In genomic region chr2:143397886-143398614, GRCh38 we compare ENCODE assay signal across 9 cellular contexts.
A peak's percentile ranks its signal among the peaks of the same experiment; 100 is the strongest.
DNase-seq lines count a peak whose midpoint lies in the region; ATAC-seq and TF ChIP-seq lines count a peak whose summit lies in the region.
"Had no signal": no experiment of that assay in that cellular context is flagged by ENCODE, and none has a peak within 500 bp of the region (broad histone marks: within the 10 kb centered on the region; RNA-seq: fewer than 3 reads in every experiment).

No MANE protein-coding gene starts in this region.

- H3K4ac ChIP-seq in IMR-90 (ENCODE audit: low read depth, low read length): no peak overlapping the region

- no TSS peak for BruUV-seq in IMR-90 (replicated peaks; lab: Mats Ljungman, UMichigan)

- peak overlapping the region; percentile 59 for H2BK5ac ChIP-seq in IMR-90 (ENCODE audit: low read depth, low read length, poor library complexity, severe bottlenecking)

- intact Hi-C loops in IMR-90 (cut with micrococcal nuclease): no loop called here

- H3K18ac ChIP-seq in IMR-90 (ENCODE audit: low read depth, low read length): peak overlapping the region; percentile 79; the same call in 1 of the 2 replicates

- peak overlapping the region; percentile 30; the same call in 1 of the 2 replicates for H2BK20ac ChIP-seq in IMR-90 (ENCODE audit: low read depth, low read length)

- dilution Hi-C loops in IMR-90 (cut with HindIII; ENCODE audit: low sequenced_read_pairs, unreplicated experiment): no loop called here

- H3K56ac ChIP-seq in IMR-90 (ENCODE audit: extremely low read depth, insufficient read depth, low read length): peak overlapping the region; percentile 1; the same call in 1 of the 2 replicates

- H3K4me1 ChIP-seq in IMR-90 (ENCODE audit: control insufficient read depth, insufficient read depth, low read length): peaks cover 7% of the 10 kb centered on the region
- no peaks in the 10 kb centered on the region for H3K4me1 ChIP-seq in hepatocyte (ENCODE audit: insufficient read depth)
- H3K4me1 ChIP-seq in effector memory CD4-positive, alpha-beta T cell (ENCODE audit: control insufficient read depth, insufficient read depth, low read length, poor library complexity, severe bottlenecking): peaks cover 7% of the 10 kb centered on the region

- ATAC-seq in GM21515 (IDR thresholded peaks at IDR 0.05; ENCODE audit: unreplicated experiment) (peak; percentile 74), IMR-90 (ENCODE audit: low read depth) (peak; percentile 93)

- no peak overlapping the region for H2AK5ac ChIP-seq in IMR-90 (ENCODE audit: low read depth, low read length)

- peak; percentile 33 for DNase-seq in GM03348 (ENCODE audit: low spot score)
- peak; percentile 73 for DNase-seq in IMR-90
- DNase-seq in hepatocyte (ENCODE audit: low spot score): no peak
- no peak for DNase-seq in effector memory CD4-positive, alpha-beta T cell
- no peak for DNase-seq in epidermal melanocyte (ENCODE audit: insufficient read length, low spot score)
- DNase-seq in SIG-M5 (lab: John Stamatoyannopoulos, UW): no peak
- DNase-seq in NCI-H146 (lab: John Stamatoyannopoulos, UW): no peak
- DNase-seq: nephron progenitor cell had no signal

- no peaks in the 10 kb centered on the region for H3K79me2 ChIP-seq in hepatocyte

- peak overlapping the region; percentile 33; the same call in 1 of the 2 replicates for H4K5ac ChIP-seq in IMR-90 (ENCODE audit: low read depth, low read length)

- no peak overlapping the region for H2AK9ac ChIP-seq in IMR-90 (replicated peaks; ENCODE audit: low read depth, low read length, poor library complexity)

- peak overlapping the region; percentile 69 for H2AFZ ChIP-seq in IMR-90 (replicated peaks; ENCODE audit: low read length, poor library complexity)
- no peak overlapping the region for H2AFZ ChIP-seq in hepatocyte

- POLR2A ChIA-PET in IMR-90 (lab: Charles Lee; ENCODE audit: unreplicated experiment): no interaction called here

- no peak for TF ChIP-seq RAD21 in IMR-90 (IDR thresholded peaks at IDR 0.05; ENCODE audit: low read length)

- peak overlapping the region; percentile 48; the same call in 1 of the 2 replicates for H4K91ac ChIP-seq in IMR-90 (ENCODE audit: insufficient read depth, low read depth, low read length)

- no peak for TF ChIP-seq CTCF in IMR-90 (conservative IDR thresholded peaks at IDR 0.05; ENCODE audit: low read depth, low read length)
- TF ChIP-seq CTCF in hepatocyte (IDR thresholded peaks at IDR 0.05; ENCODE audit: poor library complexity): no peak

- peak overlapping the region; percentile 8; the same call in 1 of the 2 replicates for H3K4me3 ChIP-seq in IMR-90 (ENCODE audit: insufficient read depth, low read depth, low read length)
- H3K4me3 ChIP-seq in hepatocyte: no peak overlapping the region
- no peak overlapping the region for H3K4me3 ChIP-seq in effector memory CD4-positive, alpha-beta T cell (ENCODE audit: insufficient read depth, low read depth, low read length, poor library complexity, severe bottlenecking)

- H3K9me1 ChIP-seq in IMR-90 (ENCODE audit: insufficient read depth, low read length): no peaks in the 10 kb centered on the region

- H3K9ac ChIP-seq in IMR-90 (ENCODE audit: low read depth, low read length): no peak overlapping the region; the same call in 1 of the 2 replicates

- H3K14ac ChIP-seq in IMR-90 (replicated peaks; ENCODE audit: low read depth, low read length): 0 out of 2 replicates have a peak overlapping the region, but pooled peaks have one; percentile 49

- H3K4me2 ChIP-seq in IMR-90 (ENCODE audit: low read depth, low read length) (peak overlapping the region; percentile 89), hepatocyte (peak overlapping the region; percentile 50)

- peak overlapping the region; percentile 29 for H2BK120ac ChIP-seq in IMR-90 (ENCODE audit: low read depth, low read length)

- peak overlapping the region; percentile 37; the same call in 1 of the 2 replicates for H3K27ac ChIP-seq in IMR-90 (ENCODE audit: insufficient read depth, low read length)
- H3K27ac ChIP-seq in hepatocyte: peak overlapping the region; percentile 42
- no peak overlapping the region for H3K27ac ChIP-seq in effector memory CD4-positive, alpha-beta T cell (ENCODE audit: insufficient read depth, low read length, poor library complexity, severe bottlenecking)

- no peaks in the 10 kb centered on the region for H3K9me2 ChIP-seq in hepatocyte (replicated peaks; ENCODE audit: insufficient read depth)

- TF ChIP-seq POLR2A in IMR-90 (IDR thresholded peaks at IDR 0.05; ENCODE audit: low read depth, low read length): no peak

- no peak overlapping the region for H3K23ac ChIP-seq in IMR-90 (ENCODE audit: low read depth, low read length)

- H4K20me1 ChIP-seq in IMR-90 (ENCODE audit: insufficient read depth, low read length): no peaks in the 10 kb centered on the region
- H4K20me1 ChIP-seq in hepatocyte (ENCODE audit: insufficient read depth, poor library complexity, severe bottlenecking): no peaks in the 10 kb centered on the region

- WGBS in IMR-90 (ENCODE audit: extremely low coverage in 2 of 2, insufficient read length in 1 of 2), 2 experiments: 80% methylated on average over 1 of the region's 3 CpGs; no CpG with 5 or more reads in 1 of the 2 experiments
- 56% methylated on average over 3 of the region's 3 CpGs for WGBS in hepatocyte (ENCODE audit: low lambda C conversion rate, missing lambda C conversion rate)

- H3K36me3 ChIP-seq in IMR-90 (ENCODE audit: control insufficient read depth, insufficient read depth, low read length) (no peaks in the 10 kb centered on the region), hepatocyte (replicated peaks; ENCODE audit: insufficient read depth, low read depth) (no peaks in the 10 kb centered on the region)
- H3K36me3 ChIP-seq in effector memory CD4-positive, alpha-beta T cell (ENCODE audit: control insufficient read depth, insufficient read depth, low read length): no peaks in the 10 kb centered on the region

- H3K9me3 ChIP-seq in IMR-90 (ENCODE audit: control insufficient read depth, insufficient read depth, low read length) (no peaks in the 10 kb centered on the region), hepatocyte (ENCODE audit: low read depth) (no peaks in the 10 kb centered on the region)
- H3K9me3 ChIP-seq in effector memory CD4-positive, alpha-beta T cell (ENCODE audit: control insufficient read depth, low read length): no peaks in the 10 kb centered on the region

- peak overlapping the region in 1 of 2 experiments; percentile 86; a peak in 2 of 4 replicates for H4K8ac ChIP-seq in IMR-90 (ENCODE audit: low read depth in 2 of 2, low read length in 2 of 2)

- H3K27me3 ChIP-seq in IMR-90 (ENCODE audit: control insufficient read depth, insufficient read depth, low read length) (no peaks in the 10 kb centered on the region), hepatocyte (no peaks in the 10 kb centered on the region)
- no peaks in the 10 kb centered on the region for H3K27me3 ChIP-seq in effector memory CD4-positive, alpha-beta T cell (replicated peaks; ENCODE audit: control insufficient read depth, insufficient read depth, low read length, poor library complexity, severe bottlenecking)

- CTCF ChIA-PET in IMR-90 (lab: Yijun Ruan, JAX): interaction anchor here (1.0 kb wide), 1 partner anchor 11 kb away, joined by 3 read pairs; no protein-coding TSS in a partner anchor

- no peaks in the 10 kb centered on the region for H3K79me1 ChIP-seq in IMR-90 (ENCODE audit: low read depth in 1 of 2, low read length in 2 of 2)

- H2BK15ac ChIP-seq in IMR-90 (ENCODE audit: low read depth, low read length): no peak overlapping the region

- in situ Hi-C loops in IMR-90 (cut with MboI; ENCODE audit: low sequenced_read_pairs): no loop called here

TF ChIP-seq in IMR-90, 13 proteins besides CTCF, POLR2A, EP300 and RAD21:
- TF ChIP-seq CEBPB (IDR thresholded peaks at IDR 0.05; ENCODE audit: low read depth, low read length): no peak; the same call in 1 of the 2 replicates
- TF ChIP-seq MAFK (IDR thresholded peaks at IDR 0.05; ENCODE audit: low read depth, low read length): 0 out of 2 replicates have a peak, but pooled peaks have one; percentile 17
- TF ChIP-seq BHLHE40 (IDR thresholded peaks at IDR 0.05; ENCODE audit: low read depth, low read length): peak; percentile 9; the same call in 1 of the 2 replicates
- peak; percentile 86 for TF ChIP-seq FOS (IDR thresholded peaks at IDR 0.05; ENCODE audit: low read depth, low read length)
- TF ChIP-seq NFE2L2 (IDR thresholded peaks at IDR 0.05; ENCODE audit: low read depth, low read length): no peak

Comparison
In these comparisons a context has a peak if more than half of its experiments do, and no peak if none do; other contexts are left out.
1. DNase-seq: peak in GM03348 (single experiment) and IMR-90 (single experiment); none in hepatocyte (single experiment), effector memory CD4-positive, alpha-beta T cell (0 of 3), epidermal melanocyte (single experiment), SIG-M5 (single experiment) and NCI-H146 (single experiment).